In the genomic region with DNA sequence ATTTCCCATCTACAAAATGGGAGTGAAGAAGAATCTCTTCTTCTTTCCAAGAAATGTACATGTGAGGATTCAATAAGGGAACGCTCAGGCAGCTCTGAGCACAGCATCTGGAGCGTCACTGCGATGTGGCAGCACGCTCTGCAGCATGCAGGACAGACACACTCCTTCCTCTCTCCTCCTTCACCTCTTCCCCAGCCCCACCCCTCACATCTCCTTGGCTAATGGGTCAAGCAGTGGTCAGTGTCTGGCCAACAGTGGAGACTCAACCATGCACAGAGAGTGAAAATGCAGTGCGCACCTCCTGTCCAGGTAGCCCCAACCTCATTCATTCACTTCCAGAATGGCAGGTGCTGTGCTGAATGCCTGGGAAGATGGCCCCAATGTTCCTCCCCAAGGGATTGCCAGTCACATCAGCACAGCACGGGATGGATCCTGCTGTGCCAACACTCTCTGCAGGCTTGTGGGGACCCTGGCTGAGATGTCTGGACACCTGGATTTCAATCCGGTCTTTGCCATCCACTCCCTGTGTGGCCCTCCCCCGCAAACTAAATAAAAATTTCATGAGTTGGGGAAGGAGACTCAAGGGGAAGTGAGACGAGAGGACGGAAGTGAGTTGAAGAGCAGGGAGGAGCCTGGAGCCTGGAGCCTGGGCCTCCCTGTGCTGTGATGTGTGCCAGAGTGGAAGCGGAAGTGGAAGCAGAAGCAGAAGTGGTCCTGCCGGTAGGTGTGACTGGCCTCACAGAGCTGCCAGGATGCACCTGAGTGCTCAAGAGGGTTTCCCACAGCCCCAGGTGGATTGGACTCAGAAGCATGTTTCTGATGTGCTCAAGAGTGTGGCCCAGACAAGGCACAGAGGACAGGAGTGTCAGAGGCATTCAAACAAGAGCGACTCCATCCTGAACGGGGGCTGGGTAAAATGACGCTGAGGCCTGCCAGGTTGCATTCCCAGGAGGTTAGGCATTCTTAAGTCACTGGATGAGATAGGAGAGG, we compare ENCODE assay signal across 9 cellular contexts.
DNase-seq lines count a peak whose midpoint lies in the region; ATAC-seq and TF ChIP-seq lines count a peak whose summit lies in the region.
"Had no signal": no experiment of that assay in that cellular context is flagged by ENCODE, and none has a peak within 500 bp of the region (broad histone marks: within the 10 kb centered on the region; RNA-seq: fewer than 3 reads in every experiment).

No MANE protein-coding gene starts in this region.

- H3K27me3 ChIP-seq in colonic mucosa (no peaks in the 10 kb centered on the region), transverse colon (no peaks in the 10 kb centered on the region)
- H3K27me3 ChIP-seq: tibial nerve had no signal

- TF ChIP-seq CTCF in colonic mucosa (IDR thresholded peaks at IDR 0.05) (no peak), transverse colon (IDR thresholded peaks at IDR 0.05) (no peak)

- peak; percentile 84 for ATAC-seq in HG03460 (IDR thresholded peaks at IDR 0.05; ENCODE audit: unreplicated experiment)

- WGBS in transverse colon (ENCODE audit: low coverage in 1 of 2), 2 donors: 83 to 90% methylated on average over 7 to 15 of the region's 15 CpGs

- H3K27ac ChIP-seq in colonic mucosa (no peak overlapping the region), transverse colon (no peak overlapping the region)
- H3K27ac ChIP-seq: tibial nerve had no signal

- H3K4me1 ChIP-seq in colonic mucosa (no peaks in the 10 kb centered on the region), transverse colon (peaks cover 0 to 10% (median 2%) of the 10 kb centered on the region in 4 donors)

- DNase-seq in activated effector memory CD4-positive, alpha-beta T cell treated with anti-CD3 and anti-CD28 coated beads, Interleukin-2, amount 50 U/mL, for 16 hours: peak; percentile 30
- DNase-seq in activated effector memory CD4-positive, alpha-beta T cell treated with Interleukin-2 at 50 U/mL for 16 hours: no peak
- peak; percentile 20 for DNase-seq in colonic mucosa
- peak; percentile 35 for DNase-seq in transverse colon
- no peak for DNase-seq in stimulated activated CD4-positive, alpha-beta T cell treated with anti-CD3 and anti-CD28 coated beads, Interleukin-4, amount 100 ng/mL, for 4 hours
- no peak for DNase-seq in NCI-H526 treated with DMSO at 0.1 percent for 48 hours (lab: John Stamatoyannopoulos, UW)
- no peak for DNase-seq in activated CD4-positive, alpha-beta T cell treated with anti-CD3 and anti-CD28 coated beads for 4 hours

- TF ChIP-seq POLR2A in transverse colon (IDR thresholded peaks at IDR 0.05): no peak

- no peak for TF ChIP-seq EP300 in transverse colon (IDR thresholded peaks at IDR 0.05; ENCODE audit: low read depth)

- H3K36me3 ChIP-seq in colonic mucosa: no peaks in the 10 kb centered on the region
- no peaks in the 10 kb centered on the region for H3K36me3 ChIP-seq in transverse colon
- H3K36me3 ChIP-seq: tibial nerve had no signal

- in situ Hi-C loops in transverse colon (cut with MboI; ENCODE audit: low pct_ligation_motif_present in 1 of 4, low pct_unique_long_range_greater_than_20kb in 1 of 4, low sequenced_read_pairs in 3 of 4): loop anchor here in 2 of 4 donors (10.0 kb wide), 1 partner anchor 261 kb away; no protein-coding TSS in a partner anchor

- H3K9me3 ChIP-seq in colonic mucosa (no peaks in the 10 kb centered on the region), transverse colon (no peaks in the 10 kb centered on the region)

- intact Hi-C loops in colonic mucosa (cut with DNase I) (no loop called here), transverse colon (cut with DNase I; ENCODE audit: low total_unique reads) (no loop called here)

- H3K4me3 ChIP-seq in colonic mucosa (no peak overlapping the region), transverse colon (no peak overlapping the region)
- H3K4me3 ChIP-seq: tibial nerve had no signal

- H3K9ac ChIP-seq in colonic mucosa (ENCODE audit: low read depth in 2 of 2, low read length in 2 of 2): no peak overlapping the region

Comparison
In these comparisons a context has a peak if more than half of its experiments do, and no peak if none do; other contexts are left out.
1. DNase-seq: peak in activated effector memory CD4-positive, alpha-beta T cell treated with anti-CD3 and anti-CD28 coated beads, Interleukin-2, amount 50 U/mL, for 16 hours (single experiment), colonic mucosa (single experiment) and transverse colon (single experiment); none in activated effector memory CD4-positive, alpha-beta T cell treated with Interleukin-2 at 50 U/mL for 16 hours (single experiment), stimulated activated CD4-positive, alpha-beta T cell treated with anti-CD3 and anti-CD28 coated beads, Interleukin-4, amount 100 ng/mL, for 4 hours (0 of 2), NCI-H526 treated with DMSO at 0.1 percent for 48 hours (single experiment) and activated CD4-positive, alpha-beta T cell treated with anti-CD3 and anti-CD28 coated beads for 4 hours (0 of 2).